20 cellular contexts compared by ENCODE assay signal in genomic region chr12:51661199-51661598, GRCh38.
A peak's percentile ranks its signal among the peaks of the same experiment; 100 is the strongest.
DNase-seq lines count a peak whose midpoint lies in the region; ATAC-seq and TF ChIP-seq lines count a peak whose summit lies in the region.
"Had no signal": no experiment of that assay in that cellular context is flagged by ENCODE, and none has a peak within 500 bp of the region (broad histone marks: within the 10 kb centered on the region; RNA-seq: fewer than 3 reads in every experiment).

No MANE protein-coding gene starts in this region.

- no peak for TF ChIP-seq POLR2A in NB4 (IDR thresholded peaks at IDR 0.05; ENCODE audit: extremely low read depth, insufficient read length)

- no peak overlapping the region for H3K4me3 ChIP-seq in NB4 (ENCODE audit: low read depth, low read length)
- H3K4me3 ChIP-seq: A549, GM23248, HAP-1 had no signal

- DNase-seq in A172 (ENCODE audit: low spot score) = peak; percentile 52
- DNase-seq in EH (ENCODE audit: low read depth) = peak; percentile 21
- peak; percentile 32 for DNase-seq in NB4 (ENCODE audit: low read depth)
- DNase-seq in iris pigment epithelial cell (ENCODE audit: low read depth) = peak; percentile 7
- DNase-seq in HT-29 (ENCODE audit: low spot score) = no peak
- no peak for DNase-seq in activated CD4-positive, alpha-beta T cell treated with anti-CD3 and anti-CD28 coated beads for 4 hours
- DNase-seq: CD4-positive, alpha-beta memory T cell; COR-L47; DMS79 treated with DMSO at 0.1 percent for 48 hours; GM23248; Karpas-422; NCI-H1092 treated with DMSO at 0.1 percent for 48 hours; NCI-H187; NCI-H2081 treated with DMSO at 0.1 percent for 48 hours; NCI-H446 treated with DMSO at 0.1 percent for 48 hours; NCI-H526; T-cell had no signal

- TF ChIP-seq CTCF in NB4 (IDR thresholded peaks at IDR 0.05; ENCODE audit: low read depth, low read length) = no peak

- ATAC-seq in HG02798 (IDR thresholded peaks at IDR 0.05; ENCODE audit: poor library complexity, unreplicated experiment) = no peak
- ATAC-seq: A549, T-cell had no signal

Comparison
In these comparisons a context has a peak if more than half of its experiments do, and no peak if none do; other contexts are left out.
1. DNase-seq: peak in A172 (single experiment), EH (single experiment), NB4 (single experiment) and iris pigment epithelial cell (single experiment); none in HT-29 (single experiment) and activated CD4-positive, alpha-beta T cell treated with anti-CD3 and anti-CD28 coated beads for 4 hours (0 of 2).